ENCODE assay signal across 15 cellular contexts in the genomic region with DNA sequence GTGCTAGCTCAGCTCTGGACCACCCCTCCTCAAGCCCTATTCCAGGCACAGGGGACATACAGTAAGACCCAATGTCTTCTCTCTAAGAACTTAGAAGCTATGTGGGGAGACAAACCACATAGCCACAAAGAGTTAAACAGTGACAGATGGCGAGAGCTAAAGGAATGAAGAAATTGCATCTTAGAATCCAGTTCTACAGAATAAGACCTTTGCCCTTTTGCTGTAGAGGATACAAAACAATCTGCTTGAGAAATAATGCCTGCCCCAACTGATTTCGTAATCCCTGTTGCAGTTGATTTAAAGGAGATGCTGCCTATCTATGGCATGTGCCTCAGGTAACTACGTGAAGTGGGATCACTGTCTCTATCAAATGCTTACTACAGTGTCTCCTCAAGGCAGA. TPM values are rescaled to one million over a fixed set of nuclear protein-coding genes. Genes with fewer than 3 reads are reported as not detected.
DNase-seq lines count a peak whose midpoint lies in the region; ATAC-seq, FAIRE-seq and TF ChIP-seq lines count a peak whose summit lies in the region.
"Had no signal": no experiment of that assay in that cellular context is flagged by ENCODE, and none has a peak within 500 bp of the region (broad histone marks: within the 10 kb centered on the region; RNA-seq: fewer than 3 reads in every experiment).

No MANE protein-coding gene starts in this region.

- no peaks in the 10 kb centered on the region for H3K27me3 ChIP-seq in hepatocyte
- H3K27me3 ChIP-seq: heart left ventricle had no signal

- WGBS in hepatocyte (ENCODE audit: low lambda C conversion rate, missing lambda C conversion rate) = 53% methylated on average over 3 of the region's 3 CpGs

- peaks cover 5% of the 10 kb centered on the region for H3K36me3 ChIP-seq in hepatocyte (replicated peaks; ENCODE audit: insufficient read depth, low read depth)

- peaks cover 71% of the 10 kb centered on the region for H3K79me2 ChIP-seq in hepatocyte

- no peaks in the 10 kb centered on the region for H3K9me3 ChIP-seq in hepatocyte (ENCODE audit: low read depth)

- H2AFZ ChIP-seq in hepatocyte = no peak overlapping the region

- H3K27ac ChIP-seq in hepatocyte = peak overlapping the region; percentile 25
- H3K27ac ChIP-seq: heart left ventricle had no signal

- ATAC-seq in HG02798 (IDR thresholded peaks at IDR 0.05; ENCODE audit: poor library complexity, unreplicated experiment) = peak; percentile 46
- ATAC-seq in HG03159 (IDR thresholded peaks at IDR 0.05; ENCODE audit: unreplicated experiment) = no peak
- no peak for ATAC-seq in GM21619 (IDR thresholded peaks at IDR 0.05; ENCODE audit: unreplicated experiment)
- no peak for ATAC-seq in HG03565 (IDR thresholded peaks at IDR 0.05; ENCODE audit: unreplicated experiment)
- ATAC-seq: heart left ventricle had no signal

- no peak overlapping the region for H3K4me3 ChIP-seq in hepatocyte
- H3K4me3 ChIP-seq: heart left ventricle had no signal

- H3K4me2 ChIP-seq in hepatocyte = no peak overlapping the region

- TF ChIP-seq CTCF in hepatocyte (IDR thresholded peaks at IDR 0.05; ENCODE audit: poor library complexity) = no peak

- no peaks in the 10 kb centered on the region for H3K9me2 ChIP-seq in hepatocyte (replicated peaks; ENCODE audit: insufficient read depth)

- peak; percentile 44 for DNase-seq in EH (ENCODE audit: low read depth)
- DNase-seq in RCC 7860 (ENCODE audit: low spot score) = no peak
- DNase-seq in hepatocyte (ENCODE audit: low spot score) = peak; percentile 40
- no peak for DNase-seq in nucleus accumbens (lab: John Stamatoyannopoulos, UW)
- DNase-seq: activated CD4-positive, alpha-beta T cell treated with anti-CD3 and anti-CD28 coated beads for 48 hours; CD4-positive, alpha-beta T cell; cortex of kidney; heart left ventricle; Karpas-422; mammary epithelial cell; NCI-H446 treated with DMSO at 0.1 percent for 48 hours had no signal

- FAIRE-seq in RCC 7860 (lab: Jason Lieb, UNC) = peak; percentile 91

- no peaks in the 10 kb centered on the region for H4K20me1 ChIP-seq in hepatocyte (ENCODE audit: insufficient read depth, poor library complexity, severe bottlenecking)

- no peaks in the 10 kb centered on the region for H3K4me1 ChIP-seq in hepatocyte (ENCODE audit: insufficient read depth)
- H3K4me1 ChIP-seq: heart left ventricle had no signal

RNA-seq across cellular contexts. Expression of gene TNFRSF21, which starts 31.2 kb away (rescaled TPM):
- 43.3 and 52.1 TPM in 2 replicates for total RNA-seq in hepatocyte
- polyA plus RNA-seq in hepatocyte = 94.5 and 104 TPM in 2 replicates

Comparison
In these comparisons a context has a peak if more than half of its experiments do, and no peak if none do; other contexts are left out.
1. DNase-seq: peak in EH (single experiment) and hepatocyte (single experiment); none in RCC 7860 (single experiment) and nucleus accumbens (0 of 56).